ENCODE assay signal across 8 cellular contexts in genomic region chr3:12663936-12664908, GRCh38. TPM values are rescaled to one million over a fixed set of nuclear protein-coding genes. Genes with fewer than 3 reads are reported as not detected.
A peak's percentile ranks its signal among the peaks of the same experiment; 100 is the strongest.
DNase-seq lines count a peak whose midpoint lies in the region; ATAC-seq and TF ChIP-seq lines count a peak whose summit lies in the region.

Gene RAF1 (minus strand): TSS chr3:12664117. CDS start chr3:12618721, 45,396 bp downstream.

- H3K27me3 ChIP-seq in AG04450 (ENCODE audit: control insufficient read depth, insufficient read depth, low read length), result no peaks in the 10 kb centered on the region

- peak within 1 kb of the TSS; percentile 92 for H3K4me3 Mint-ChIP-seq in WTC11

- peaks cover 3% of the 10 kb centered on the region; the same call in 1 of the 2 replicates for H3K9me3 ChIP-seq in AG04450 (ENCODE audit: control insufficient read depth, insufficient read depth, low read length)

- peaks cover 21% of the 10 kb centered on the region for H3K4me1 Mint-ChIP-seq in WTC11

- ATAC-seq in GM18909 (IDR thresholded peaks at IDR 0.05; ENCODE audit: poor library complexity, unreplicated experiment) (peak; percentile 91), HG03175 (IDR thresholded peaks at IDR 0.05; ENCODE audit: unreplicated experiment) (peak; percentile 93), WTC11 (peak; percentile 97)

- peak within 1 kb of the TSS; percentile 93 for H3K4me3 ChIP-seq in AG04450 (ENCODE audit: low read depth, low read length)
- peak within 1 kb of the TSS; percentile 87 to 99 for H3K4me3 ChIP-seq in cardiac fibroblast (replicated peaks in 1 of 2; ENCODE audit: low read depth in 2 of 2, low read length in 2 of 2)

- CTCF ChIA-PET in AG04450 (lab: Charles Lee), result interaction anchor here (1.5 kb wide), 1 partner anchor 42 kb away, joined by 3 read pairs; no protein-coding TSS in a partner anchor
- CTCF ChIA-PET in WTC11 (lab: Charles Lee), result interaction anchor here (1.0 kb wide), 1 partner anchor 146 kb away, joined by 4 read pairs; no protein-coding TSS in a partner anchor

- H3K27ac Mint-ChIP-seq in WTC11, result peak within 1 kb of the TSS; percentile 98

- POLR2A ChIA-PET in AG04450 (lab: Yijun Ruan, JAX) (interaction anchor here (0.6 to 1.5 kb wide), 7 partner anchors 13 to 156 kb away, joined by 4 to 6 read pairs (median 4); no protein-coding TSS in a partner anchor), WTC11 (lab: Charles Lee) (interaction anchor here (0.6 to 2.0 kb wide), 6 partner anchors 9 to 108 kb away, joined by 3 to 5 read pairs (median 4); no protein-coding TSS in a partner anchor)

- TF ChIP-seq CTCF in AG04450 (IDR thresholded peaks at IDR 0.05; ENCODE audit: low read depth, low read length) (no peak), WTC11 (IDR thresholded peaks at IDR 0.05) (no peak), cardiac fibroblast (IDR thresholded peaks at IDR 0.05; ENCODE audit: low read depth, low read length) (no peak)

- H3K27ac ChIP-seq in AG04450 (ENCODE audit: low read depth, low read length), result peak within 1 kb of the TSS; percentile 95

- no peaks in the 10 kb centered on the region for H3K9me3 Mint-ChIP-seq in WTC11

- H3K36me3 Mint-ChIP-seq in WTC11, result no peaks in the 10 kb centered on the region

- DNase-seq in AG04450 (ENCODE audit: low read depth, low spot score), result peak; percentile 95
- DNase-seq in NCI-H226, result peak; percentile 98
- peak; percentile 98 for DNase-seq in WTC11 (ENCODE audit: low spot score)
- peak; percentile 98 to 99 for DNase-seq in cardiac fibroblast (ENCODE audit: low read depth in 2 of 2)
- peak; percentile 99 for DNase-seq in iPS-NIHi7 (ENCODE audit: extremely low spot score)
- DNase-seq in smooth muscle cell of the brain vasculature (ENCODE audit: low read depth, low spot score), result peak; percentile 97

- no peaks in the 10 kb centered on the region for H3K27me3 Mint-ChIP-seq in WTC11 (ENCODE audit: low read depth)

TF ChIP-seq in WTC11, 78 proteins besides CTCF, POLR2A, EP300 and RAD21 (continues in another document):
- TF ChIP-seq TEAD1 (CRISPR knock-in tag; IDR thresholded peaks at IDR 0.05) (peak; percentile 92), AR (CRISPR knock-in tag; IDR thresholded peaks at IDR 0.05) (no peak), GRHL2 (CRISPR knock-in tag; IDR thresholded peaks at IDR 0.05; ENCODE audit: insufficient replicate concordance, severe bottlenecking) (no peak), FOXP4 (CRISPR knock-in tag; IDR thresholded peaks at IDR 0.05) (0 out of 2 replicates have a peak, but pooled peaks have one; percentile 6), SOX15 (CRISPR knock-in tag; IDR thresholded peaks at IDR 0.05) (no peak), SMAD4 (CRISPR knock-in tag; IDR thresholded peaks at IDR 0.05) (0 out of 2 replicates have a peak, but pooled peaks have one; percentile 16), ZNF121 (CRISPR knock-in tag; IDR thresholded peaks at IDR 0.05) (peak; percentile 36; the same call in 1 of the 2 replicates), ERG (CRISPR knock-in tag; IDR thresholded peaks at IDR 0.05) (0 out of 2 replicates have a peak, but pooled peaks have one; percentile 46), ZNF281 (CRISPR knock-in tag; IDR thresholded peaks at IDR 0.05) (0 out of 2 replicates have a peak, but pooled peaks have one; percentile 25), MYBL2 (CRISPR knock-in tag; IDR thresholded peaks at IDR 0.05) (peak; percentile 79; the same call in 1 of the 2 replicates), ZNF425 (CRISPR knock-in tag; conservative IDR thresholded peaks at IDR 0.05) (no peak), SMAD3 (CRISPR knock-in tag; IDR thresholded peaks at IDR 0.05; ENCODE audit: borderline replicate concordance) (peak; percentile 9; the same call in 1 of the 2 replicates)

RNA-seq across cellular contexts. Expression of gene RAF1, which starts in this region (rescaled TPM):
- polyA plus RNA-seq in AG04450 (2011; rRNA removed), result 140 and 141 TPM in 2 replicates
- 151 and 173 TPM in 2 replicates for polyA minus RNA-seq in AG04450 (2011; rRNA and poly(A)+ RNA removed)
- 85.0 to 101 TPM (median 86.1 TPM) in 3 replicates for total RNA-seq in WTC11 (2021)

Comparison
In these comparisons a context has a peak if more than half of its experiments do, and no peak if none do; other contexts are left out.
1. Peak in every context shown above with its lines: DNase-seq, ATAC-seq, H3K4me3 ChIP-seq and H3K27ac ChIP-seq.